ENCODE assay signal across 18 cellular contexts in the genomic region with DNA sequence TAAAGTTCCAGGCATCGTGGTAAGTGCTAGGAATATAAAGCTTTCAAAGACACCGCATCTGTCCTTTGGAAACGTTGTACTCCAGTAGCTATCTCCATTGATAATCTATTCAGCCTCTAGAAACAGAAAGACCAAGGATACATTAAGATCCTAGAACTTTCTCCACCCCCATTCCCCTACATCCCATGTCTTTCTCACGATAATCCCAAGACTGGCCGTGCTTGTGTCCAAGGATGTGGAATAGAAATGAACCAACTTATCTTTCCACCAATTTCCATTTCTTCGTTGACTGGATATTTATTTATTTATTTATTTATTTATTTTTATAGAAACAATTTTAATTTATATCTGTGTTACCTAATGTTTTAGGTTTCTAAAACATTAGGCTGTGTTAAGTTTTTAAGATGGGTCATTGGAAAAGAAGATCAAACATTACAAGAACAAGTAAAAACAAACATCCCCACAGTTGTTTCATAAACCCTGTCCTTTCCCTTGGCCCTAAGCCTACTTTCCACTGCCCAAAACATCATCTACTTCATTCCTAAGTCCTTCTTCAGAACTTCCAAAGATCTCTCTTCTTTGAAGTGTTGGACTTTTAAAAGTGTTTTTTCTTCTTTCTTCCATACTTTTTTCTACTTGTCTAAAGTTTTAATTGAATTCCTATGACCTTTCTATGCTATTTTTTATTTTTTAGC. TPM values are rescaled to one million over a fixed set of nuclear protein-coding genes. Genes with fewer than 3 reads are reported as not detected.
A peak's percentile ranks its signal among the peaks of the same experiment; 100 is the strongest.
DNase-seq lines count a peak whose midpoint lies in the region; ATAC-seq and TF ChIP-seq lines count a peak whose summit lies in the region.
"Had no signal": no experiment of that assay in that cellular context is flagged by ENCODE, and none has a peak within 500 bp of the region (broad histone marks: within the 10 kb centered on the region; RNA-seq: fewer than 3 reads in every experiment).

No MANE protein-coding gene starts in this region.

- no peaks in the 10 kb centered on the region for H3K36me3 ChIP-seq in PC-3 (ENCODE audit: low read depth, low read length)
- no peaks in the 10 kb centered on the region for H3K36me3 ChIP-seq in thyroid gland
- H3K36me3 ChIP-seq: adrenal gland, colonic mucosa, left ventricle myocardium inferior had no signal

- H3K4me3 Mint-ChIP-seq in activated CD8-positive, alpha-beta T cell treated with anti-CD3 and anti-CD28 coated beads for 36 hours: no peak overlapping the region
- H3K4me3 Mint-ChIP-seq in activated CD8-positive, alpha-beta T cell treated with anti-CD3 and anti-CD28 coated beads, Interleukin-2, amount 10 ng/mL, durations not matched to agents 7 days and 5 days: no peak overlapping the region
- H3K4me3 Mint-ChIP-seq in natural killer cell treated with Interleukin-12 subunit alpha and Interleukin-12 subunit beta and Interleukin-15 and Interleukin-18, amount 100 ng/mL, for 72 hours: no peak overlapping the region
- H3K4me3 Mint-ChIP-seq: nephron had no signal

- no peaks in the 10 kb centered on the region for H3K79me2 ChIP-seq in PC-3 (ENCODE audit: low read length)

- no peaks in the 10 kb centered on the region for H3K9me2 ChIP-seq in PC-3 (replicated peaks; ENCODE audit: low read length)

- POLR2A ChIA-PET in activated CD8-positive, alpha-beta T cell treated with anti-CD3 and anti-CD28 coated beads for 36 hours (lab: Charles Lee): interaction anchor here (0.8 to 1.4 kb wide), 5 partner anchors 10 to 171 kb away, joined by 3 to 5 read pairs (median 3); no protein-coding TSS in a partner anchor
- POLR2A ChIA-PET in activated CD8-positive, alpha-beta T cell treated with anti-CD3 and anti-CD28 coated beads, Interleukin-2, amount 10 ng/mL, durations not matched to agents 7 days and 5 days (lab: Charles Lee): no interaction called here
- POLR2A ChIA-PET in PC-3 (lab: Charles Lee; ENCODE audit: unreplicated experiment): no interaction called here

- intact Hi-C loops in activated CD8-positive, alpha-beta T cell treated with anti-CD3 and anti-CD28 coated beads for 36 hours (cut with micrococcal nuclease): loop anchor here (5.0 kb wide), 1 partner anchor 40 kb away; a partner anchor contains a TSS
- intact Hi-C loops in PC-3 (cut with micrococcal nuclease): loop anchor here (2.0 kb wide), 1 partner anchor 36 kb away; no protein-coding TSS in a partner anchor
- intact Hi-C loops in thyroid gland (cut with DNase I): no loop called here

- H3K36me3 Mint-ChIP-seq in activated CD8-positive, alpha-beta T cell treated with anti-CD3 and anti-CD28 coated beads for 36 hours (ENCODE audit: low read depth): peaks cover 65% of the 10 kb centered on the region
- H3K36me3 Mint-ChIP-seq in activated CD8-positive, alpha-beta T cell treated with anti-CD3 and anti-CD28 coated beads, Interleukin-2, amount 10 ng/mL, durations not matched to agents 7 days and 5 days (ENCODE audit: low read depth): peaks cover 73% of the 10 kb centered on the region
- no peaks in the 10 kb centered on the region for H3K36me3 Mint-ChIP-seq in natural killer cell treated with Interleukin-12 subunit alpha and Interleukin-12 subunit beta and Interleukin-15 and Interleukin-18, amount 100 ng/mL, for 72 hours

- H3K9ac ChIP-seq in PC-3 (ENCODE audit: low read length): no peak overlapping the region

- ATAC-seq in activated CD8-positive, alpha-beta T cell treated with anti-CD3 and anti-CD28 coated beads for 36 hours: no peak
- ATAC-seq in activated CD8-positive, alpha-beta T cell treated with anti-CD3 and anti-CD28 coated beads, Interleukin-2, amount 10 ng/mL, durations not matched to agents 7 days and 5 days: no peak
- no peak for ATAC-seq in PC-3
- no peak for ATAC-seq in natural killer cell treated with Interleukin-12 subunit alpha and Interleukin-12 subunit beta and Interleukin-15 and Interleukin-18, amount 100 ng/mL, for 72 hours

- CTCF ChIA-PET in activated CD8-positive, alpha-beta T cell treated with anti-CD3 and anti-CD28 coated beads for 36 hours (lab: Charles Lee): interaction anchor here (0.7 to 0.9 kb wide), 3 partner anchors 18 to 89 kb away, joined by 3 read pairs; no protein-coding TSS in a partner anchor
- CTCF ChIA-PET in activated CD8-positive, alpha-beta T cell treated with anti-CD3 and anti-CD28 coated beads, Interleukin-2, amount 10 ng/mL, durations not matched to agents 7 days and 5 days (lab: Charles Lee): interaction anchor here (0.7 kb wide), 1 partner anchor 90 kb away, joined by 3 read pairs; no protein-coding TSS in a partner anchor
- CTCF ChIA-PET in PC-3 (lab: Charles Lee): interaction anchor here (0.6 kb wide), 2 partner anchors 41 to 212 kb away, joined by 3 read pairs; no protein-coding TSS in a partner anchor

- H3K4me3 ChIP-seq in PC-3 (ENCODE audit: low read length) (no peak overlapping the region), epithelial cell of esophagus (ENCODE audit: low read length) (no peak overlapping the region), thyroid gland (replicated peaks in 1 of 3) (no peak overlapping the region)
- H3K4me3 ChIP-seq: adrenal gland, colonic mucosa, left ventricle myocardium inferior had no signal

- H3K27me3 Mint-ChIP-seq in activated CD8-positive, alpha-beta T cell treated with anti-CD3 and anti-CD28 coated beads for 36 hours: no peaks in the 10 kb centered on the region
- H3K27me3 Mint-ChIP-seq in activated CD8-positive, alpha-beta T cell treated with anti-CD3 and anti-CD28 coated beads, Interleukin-2, amount 10 ng/mL, durations not matched to agents 7 days and 5 days (ENCODE audit: low read depth): no peaks in the 10 kb centered on the region
- H3K27me3 Mint-ChIP-seq in natural killer cell treated with Interleukin-12 subunit alpha and Interleukin-12 subunit beta and Interleukin-15 and Interleukin-18, amount 100 ng/mL, for 72 hours: no peaks in the 10 kb centered on the region

- no peaks in the 10 kb centered on the region for H3K9me3 ChIP-seq in PC-3 (ENCODE audit: low read length)
- H3K9me3 ChIP-seq in thyroid gland: no peaks in the 10 kb centered on the region
- H3K9me3 ChIP-seq: adrenal gland, colonic mucosa, left ventricle myocardium inferior had no signal

- H3K4me2 ChIP-seq in PC-3 (ENCODE audit: low read length): peak overlapping the region; percentile 34; the same call in 1 of the 2 replicates

- no peaks in the 10 kb centered on the region for H4K20me1 ChIP-seq in PC-3 (ENCODE audit: low read length)

- BruUV-seq in PC-3 (replicated peaks; lab: Mats Ljungman, UMichigan): no TSS peak

- WGBS in thyroid gland, 2 donors: 78 to 80% methylated on average over 6 of the region's 6 CpGs

- H3K4me1 ChIP-seq in PC-3 (ENCODE audit: insufficient read depth, low read length) (peaks cover 23% of the 10 kb centered on the region), thyroid gland (no peaks in the 10 kb centered on the region)
- H3K4me1 ChIP-seq: colonic mucosa had no signal

- H3K27me3 ChIP-seq in PC-3 (ENCODE audit: low read length): no peaks in the 10 kb centered on the region
- no peaks in the 10 kb centered on the region for H3K27me3 ChIP-seq in thyroid gland
- H3K27me3 ChIP-seq: adrenal gland, colonic mucosa had no signal

- H3K27ac Mint-ChIP-seq in activated CD8-positive, alpha-beta T cell treated with anti-CD3 and anti-CD28 coated beads for 36 hours: peak overlapping the region; percentile 84
- no peak overlapping the region for H3K27ac Mint-ChIP-seq in activated CD8-positive, alpha-beta T cell treated with anti-CD3 and anti-CD28 coated beads, Interleukin-2, amount 10 ng/mL, durations not matched to agents 7 days and 5 days
- H3K27ac Mint-ChIP-seq in natural killer cell treated with Interleukin-12 subunit alpha and Interleukin-12 subunit beta and Interleukin-15 and Interleukin-18, amount 100 ng/mL, for 72 hours: peak overlapping the region; percentile 34 to 71
- H3K27ac Mint-ChIP-seq: nephron had no signal

- peak overlapping the region; percentile 63 for H3K27ac ChIP-seq in PC-3 (ENCODE audit: low read length)
- no peak overlapping the region for H3K27ac ChIP-seq in thyroid gland
- H3K27ac ChIP-seq: adrenal gland, colonic mucosa, left ventricle myocardium inferior had no signal

- peaks cover 4% of the 10 kb centered on the region for H3K9me3 Mint-ChIP-seq in activated CD8-positive, alpha-beta T cell treated with anti-CD3 and anti-CD28 coated beads for 36 hours
- no peaks in the 10 kb centered on the region for H3K9me3 Mint-ChIP-seq in activated CD8-positive, alpha-beta T cell treated with anti-CD3 and anti-CD28 coated beads, Interleukin-2, amount 10 ng/mL, durations not matched to agents 7 days and 5 days (ENCODE audit: insufficient read depth)
- no peaks in the 10 kb centered on the region for H3K9me3 Mint-ChIP-seq in natural killer cell treated with Interleukin-12 subunit alpha and Interleukin-12 subunit beta and Interleukin-15 and Interleukin-18, amount 100 ng/mL, for 72 hours
- H3K9me3 Mint-ChIP-seq: nephron had no signal

- no peak for TF ChIP-seq CTCF in activated CD8-positive, alpha-beta T cell treated with anti-CD3 and anti-CD28 coated beads for 36 hours (IDR thresholded peaks at IDR 0.05)
- TF ChIP-seq CTCF in PC-3 (conservative IDR thresholded peaks at IDR 0.05; ENCODE audit: low read depth, low read length): no peak
- TF ChIP-seq CTCF in epithelial cell of esophagus (IDR thresholded peaks at IDR 0.05; ENCODE audit: insufficient read depth, low read depth, low read length, missing control alignments): no peak
- no peak for TF ChIP-seq CTCF in thyroid gland (IDR thresholded peaks at IDR 0.05)

- peaks cover 95% of the 10 kb centered on the region for H3K4me1 Mint-ChIP-seq in activated CD8-positive, alpha-beta T cell treated with anti-CD3 and anti-CD28 coated beads for 36 hours (ENCODE audit: low read depth)
- H3K4me1 Mint-ChIP-seq in activated CD8-positive, alpha-beta T cell treated with anti-CD3 and anti-CD28 coated beads, Interleukin-2, amount 10 ng/mL, durations not matched to agents 7 days and 5 days (ENCODE audit: low read depth): peaks cover 73% of the 10 kb centered on the region
- H3K4me1 Mint-ChIP-seq in natural killer cell treated with Interleukin-12 subunit alpha and Interleukin-12 subunit beta and Interleukin-15 and Interleukin-18, amount 100 ng/mL, for 72 hours (ENCODE audit: low read depth in 2 of 2): peaks cover 45 to 68% of the 10 kb centered on the region in 2 donors
- H3K4me1 Mint-ChIP-seq: nephron had no signal

- no peak for TF ChIP-seq POLR2A in thyroid gland (IDR thresholded peaks at IDR 0.05)

- H2AFZ ChIP-seq in PC-3 (ENCODE audit: low read length): no peak overlapping the region

- no peaks in the 10 kb centered on the region for H3F3A ChIP-seq in PC-3 (ENCODE audit: low read length, unreplicated experiment)

- DNase-seq in activated CD8-positive, alpha-beta T cell treated with anti-CD3 and anti-CD28 coated beads for 36 hours: no peak
- no peak for DNase-seq in activated CD8-positive, alpha-beta T cell treated with anti-CD3 and anti-CD28 coated beads, Interleukin-2, amount 10 ng/mL, durations not matched to agents 7 days and 5 days
- peak; percentile 10 for DNase-seq in PC-3
- DNase-seq in epithelial cell of esophagus (ENCODE audit: low read depth): peak; percentile 29
- no peak for DNase-seq in natural killer cell treated with Interleukin-12 subunit alpha and Interleukin-12 subunit beta and Interleukin-15 and Interleukin-18, amount 100 ng/mL, for 72 hours (ENCODE audit: low spot score)
- no peak for DNase-seq in thyroid gland
- no peak for DNase-seq in EL
- no peak for DNase-seq in RKO (ENCODE audit: low spot score)
- DNase-seq: ACHN; activated CD8-positive, alpha-beta memory T cell treated with anti-CD3 and anti-CD28 coated beads for 24 hours; colonic mucosa; GOT3; left ventricle myocardium inferior; NCI-H1092; SHP77; stimulated activated CD4-positive, alpha-beta T cell treated with anti-CD3 and anti-CD28 coated beads, Interleukin-2, amount 100 ng/mL, for 24 hours had no signal

RNA-seq across cellular contexts. Expression of a gene that starts 39.7 kb away (rescaled TPM):
- 10 to 100 TPM; 34.4 to 37.4 TPM for total RNA-seq in activated CD8-positive, alpha-beta T cell treated with anti-CD3 and anti-CD28 coated beads for 36 hours
- 10 to 100 TPM; 32.9 to 35.0 TPM for total RNA-seq in activated CD8-positive, alpha-beta T cell treated with anti-CD3 and anti-CD28 coated beads, Interleukin-2, amount 10 ng/mL, durations not matched to agents 7 days and 5 days
- 3.4 and 4.3 TPM in 2 replicates for total RNA-seq in PC-3 (2014; rRNA removed)
- 10 to 100 TPM; 15.8 to 25.4 TPM for total RNA-seq in natural killer cell treated with Interleukin-12 subunit alpha and Interleukin-12 subunit beta and Interleukin-15 and Interleukin-18, amount 100 ng/mL, for 72 hours
- 10 to 100 TPM in 2 of 4 donors, 1 to 10 TPM in 2; 4.4 to 11.0 (median 8.2) TPM for total RNA-seq in thyroid gland

Comparison
In these comparisons a context has a peak if more than half of its experiments do, and no peak if none do; other contexts are left out.
1. DNase-seq: peak in PC-3 (single experiment) and epithelial cell of esophagus (single experiment); none in activated CD8-positive, alpha-beta T cell treated with anti-CD3 and anti-CD28 coated beads for 36 hours (single experiment), activated CD8-positive, alpha-beta T cell treated with anti-CD3 and anti-CD28 coated beads, Interleukin-2, amount 10 ng/mL, durations not matched to agents 7 days and 5 days (single experiment), natural killer cell treated with Interleukin-12 subunit alpha and Interleukin-12 subunit beta and Interleukin-15 and Interleukin-18, amount 100 ng/mL, for 72 hours (single experiment), thyroid gland (0 of 2), EL (single experiment) and RKO (single experiment).